ENCODE assay signal across 17 cellular contexts in the genomic region with DNA sequence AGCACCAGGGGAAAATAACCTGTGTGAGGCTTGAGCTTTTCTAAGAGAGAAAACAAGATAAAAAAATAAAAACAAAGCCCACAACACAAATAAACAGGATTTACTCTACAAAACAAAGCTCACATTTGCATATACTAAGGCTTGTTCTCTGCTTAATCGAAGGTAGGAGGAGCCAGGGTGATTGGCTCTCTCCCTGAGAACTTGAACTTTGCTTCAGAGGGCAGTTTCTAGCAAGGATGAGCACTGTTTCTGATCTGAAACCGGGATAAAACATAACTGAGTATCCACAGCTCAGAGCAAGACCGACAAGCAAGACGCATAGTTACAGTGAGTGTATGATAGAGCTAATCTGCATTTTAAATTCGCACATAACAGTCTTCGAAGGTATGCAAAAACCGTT.
DNase-seq lines count a peak whose midpoint lies in the region; ATAC-seq, FAIRE-seq and TF ChIP-seq lines count a peak whose summit lies in the region.
"Had no signal": no experiment of that assay in that cellular context is flagged by ENCODE, and none has a peak within 500 bp of the region (broad histone marks: within the 10 kb centered on the region; RNA-seq: fewer than 3 reads in every experiment).

No MANE protein-coding gene starts in this region.

- no peak overlapping the region; the same call in 1 of the 2 replicates for H2AFZ ChIP-seq in H1 (ENCODE audit: low read length)
- H2AFZ ChIP-seq: GM23248 had no signal

- peak; percentile 63 for FAIRE-seq in H1 (lab: Jason Lieb, UNC)
- FAIRE-seq in small intestine (lab: Jason Lieb, UNC): no peak
- FAIRE-seq: G401.6, GM12892, H54 had no signal

- no peaks in the 10 kb centered on the region for H3K79me2 ChIP-seq in H1 (ENCODE audit: control insufficient read depth in 1 of 2, insufficient read depth in 2 of 2, low read length in 2 of 2)

- no peak overlapping the region for H2BK120ac ChIP-seq in H1 (replicated peaks; ENCODE audit: low read depth, low read length)

- H2BK12ac ChIP-seq in H1 (ENCODE audit: low read depth, low read length): no peak overlapping the region

- no peak for TF ChIP-seq RAD21 in H1 (IDR thresholded peaks at IDR 0.05 in 1 of 2, conservative IDR thresholded peaks at IDR 0.05 in 1 of 2; ENCODE audit: low read depth in 2 of 2, low read length in 2 of 2)

- H3K9me3 ChIP-seq in H1 (ENCODE audit: insufficient read depth in 2 of 2, low read depth in 1 of 2, low read length in 1 of 2) (no peaks in the 10 kb centered on the region), right lobe of liver (no peaks in the 10 kb centered on the region), small intestine (ENCODE audit: control insufficient read depth, low read depth) (no peaks in the 10 kb centered on the region), ascending aorta (no peaks in the 10 kb centered on the region)
- H3K9me3 ChIP-seq: Caco-2 had no signal

- no peak overlapping the region for H3K4me2 ChIP-seq in H1 (ENCODE audit: insufficient read depth in 1 of 2, low read depth in 2 of 2, low read length in 2 of 2)

- H3K4me1 ChIP-seq in H1 (replicated peaks in 1 of 4; ENCODE audit: control insufficient read depth in 3 of 4, insufficient read depth in 4 of 4, low read length in 3 of 4) (peaks cover 0 to 5% (median 1%) of the 10 kb centered on the region in 4 experiments; a peak in 2 of 7 replicates), right lobe of liver (peaks cover 0 to 13% (median 0%) of the 10 kb centered on the region in 4 donors), small intestine (ENCODE audit: control insufficient read depth in 2 of 2, insufficient read depth in 1 of 2, low read depth in 1 of 2, low read length in 1 of 2) (peaks cover 0 to 5% of the 10 kb centered on the region in 2 donors), ascending aorta (no peaks in the 10 kb centered on the region)
- H3K4me1 ChIP-seq: Caco-2 had no signal

- H3K27ac ChIP-seq in H1 (ENCODE audit: low read depth, low read length) (no peak overlapping the region), right lobe of liver (no peak overlapping the region), small intestine (ENCODE audit: low read depth in 1 of 2, low read length in 1 of 2) (peak overlapping the region in 1 of 2 donors; percentile 16), ascending aorta (no peak overlapping the region)
- H3K27ac ChIP-seq: GM23248 had no signal

- no peak overlapping the region for H3K56ac ChIP-seq in H1 (replicated peaks; ENCODE audit: insufficient read length, low read depth, low read length)

- no peak overlapping the region for H2BK15ac ChIP-seq in H1 (ENCODE audit: low read length)

- H3K9ac ChIP-seq in H1 (replicated peaks in 1 of 4; ENCODE audit: extremely low read depth in 1 of 4, low read depth in 3 of 4, low read length in 3 of 4): no peak overlapping the region
- H3K9ac ChIP-seq: GM23248 had no signal

- H3K4me3 ChIP-seq in H7 (ENCODE audit: insufficient read depth, low read depth, low read length) (no peak overlapping the region), H1 (ENCODE audit: extremely low read depth in 1 of 4, insufficient read depth in 2 of 4, low read depth in 3 of 4, low read length in 4 of 4) (no peak overlapping the region), right lobe of liver (no peak overlapping the region), small intestine (ENCODE audit: low read depth in 1 of 2, low read length in 2 of 2) (no peak overlapping the region), ascending aorta (no peak overlapping the region)
- H3K4me3 ChIP-seq: GM23248 had no signal

- TF ChIP-seq POLR2A in H1 (IDR thresholded peaks at IDR 0.05; ENCODE audit: control extremely low read depth in 1 of 2, low read depth in 2 of 2, low read length in 2 of 2): no peak
- no peak for TF ChIP-seq POLR2A in right lobe of liver (IDR thresholded peaks at IDR 0.05)

- no peak overlapping the region for H3K18ac ChIP-seq in H1 (ENCODE audit: extremely low read depth, low read length)

- no peak overlapping the region for H4K8ac ChIP-seq in H1 (ENCODE audit: extremely low read depth, insufficient read depth, low read length)

- H3K23me2 ChIP-seq in H1 (ENCODE audit: low read depth, low read length): no peaks in the 10 kb centered on the region

- no peak for TF ChIP-seq EP300 in H1 (IDR thresholded peaks at IDR 0.05; ENCODE audit: borderline replicate concordance in 1 of 2, low read depth in 2 of 2, low read length in 2 of 2)

- H2AK5ac ChIP-seq in H1 (ENCODE audit: low read depth, low read length): no peak overlapping the region

- intact Hi-C loops in right lobe of liver (cut with DNase I) (no loop called here), ascending aorta (cut with DNase I) (no loop called here)

- H3K14ac ChIP-seq in H1 (ENCODE audit: insufficient read length): no peak overlapping the region

- no peaks in the 10 kb centered on the region for H3K79me1 ChIP-seq in H1 (ENCODE audit: low read depth, low read length)

- H3K27me3 ChIP-seq in H7 (ENCODE audit: control insufficient read depth, insufficient read depth, low read length) (no peaks in the 10 kb centered on the region), H1 (replicated peaks in 1 of 4; ENCODE audit: control insufficient read depth in 3 of 4, extremely low read depth in 1 of 4, insufficient read depth in 3 of 4, low read length in 3 of 4) (no peaks in the 10 kb centered on the region), right lobe of liver (no peaks in the 10 kb centered on the region), small intestine (ENCODE audit: control insufficient read depth in 2 of 2, insufficient read depth in 2 of 2, low read length in 2 of 2) (no peaks in the 10 kb centered on the region), ascending aorta (no peaks in the 10 kb centered on the region)

- H4K5ac ChIP-seq in H1 (ENCODE audit: insufficient read length, low read depth, low read length): no peak overlapping the region

- H4K91ac ChIP-seq in H1 (replicated peaks; ENCODE audit: insufficient read length, low read length): no peak overlapping the region

- TF ChIP-seq CTCF in H1 (IDR thresholded peaks at IDR 0.05; ENCODE audit: control extremely low read depth in 1 of 3, insufficient read depth in 1 of 3, low read depth in 1 of 3, low read length in 3 of 3) (no peak), right lobe of liver (IDR thresholded peaks at IDR 0.05) (no peak), ascending aorta (IDR thresholded peaks at IDR 0.05) (no peak)

- ATAC-seq in right lobe of liver: peak; percentile 64 to 86 (median 74)
- ATAC-seq in GM18502 (IDR thresholded peaks at IDR 0.05; ENCODE audit: poor library complexity, unreplicated experiment): no peak
- no peak for ATAC-seq in HG03196 (IDR thresholded peaks at IDR 0.05; ENCODE audit: unreplicated experiment)

- WGBS in H1 (ENCODE audit: extremely low coverage in 1 of 2, insufficient coverage in 1 of 2, insufficient read length in 1 of 2, insufficient replicate concordance in 2 of 2, low coverage in 1 of 2, low lambda C conversion rate in 2 of 2, missing lambda C conversion rate in 1 of 2), 2 experiments: 81% methylated on average over 7 of the region's 7 CpGs; no CpG with 5 or more reads in 1 of the 2 experiments
- 44% methylated on average over 6 of the region's 7 CpGs for WGBS in right lobe of liver (ENCODE audit: insufficient coverage, low coverage, low lambda C conversion rate, missing lambda C conversion rate)
- 57 to 74% (median 60%) methylated on average over 7 of the region's 7 CpGs for whole genome bisulfite sequencing in small intestine, 3 donors

- no peak overlapping the region for H2BK5ac ChIP-seq in H1 (ENCODE audit: low read depth, low read length)

- no peaks in the 10 kb centered on the region for H3K36me3 ChIP-seq in H7 (replicated peaks; ENCODE audit: control insufficient read depth, insufficient read depth, low read length)
- no peaks in the 10 kb centered on the region for H3K36me3 ChIP-seq in H1 (ENCODE audit: control insufficient read depth in 2 of 4, insufficient read depth in 4 of 4, low read length in 3 of 4)
- no peaks in the 10 kb centered on the region for H3K36me3 ChIP-seq in right lobe of liver
- no peaks in the 10 kb centered on the region for H3K36me3 ChIP-seq in small intestine (ENCODE audit: control insufficient read depth in 2 of 2, insufficient read depth in 2 of 2, low read length in 2 of 2)
- no peaks in the 10 kb centered on the region for H3K36me3 ChIP-seq in ascending aorta

- no peak overlapping the region for H2BK20ac ChIP-seq in H1 (ENCODE audit: low read length)

- no peak overlapping the region for H3K4ac ChIP-seq in H1 (replicated peaks; ENCODE audit: insufficient read length, low read depth, low read length)

- POLR2A ChIA-PET in H1 (lab: Charles Lee; ENCODE audit: partially characterized antibody): interaction anchor here (0.6 kb wide), 1 partner anchor 1534 kb away, joined by 5 read pairs; no protein-coding TSS in a partner anchor

- CTCF ChIA-PET in H1 (lab: Charles Lee; ENCODE audit: partially characterized antibody): interaction anchor here (0.6 to 1.2 kb wide), 4 partner anchors 12 to 1682 kb away, joined by 3 to 6 read pairs (median 4); no protein-coding TSS in a partner anchor

- H4K20me1 ChIP-seq in H1 (replicated peaks in 1 of 2; ENCODE audit: control insufficient read depth in 1 of 2, insufficient read depth in 2 of 2, low read length in 2 of 2): no peaks in the 10 kb centered on the region

- DNase-seq in H7 (peak; percentile 27), H1 (ENCODE audit: low read depth in 1 of 2, low spot score in 2 of 2) (no peak), right lobe of liver (no peak), small intestine (peak; percentile 68), ascending aorta (ENCODE audit: low spot score in 2 of 2) (no peak)
- DNase-seq: C1 segment of cervical spinal cord; Caco-2; CD4-positive, alpha-beta memory T cell; DMS153; DND-41; GM23248; HCEC 1CT had no signal

- H3K23ac ChIP-seq in H1 (ENCODE audit: insufficient read length): no peak overlapping the region

TF ChIP-seq in H1, 55 proteins besides CTCF, POLR2A, EP300 and RAD21:
- no peak for TF ChIP-seq JUND (IDR thresholded peaks at IDR 0.05; ENCODE audit: low read length)
- TF ChIP-seq RXRA (IDR thresholded peaks at IDR 0.05; ENCODE audit: insufficient read depth, low read depth, low read length): no peak
- TF ChIP-seq SP2 (IDR thresholded peaks at IDR 0.05; ENCODE audit: low read length): no peak
- TF ChIP-seq CHD1 (IDR thresholded peaks at IDR 0.05; ENCODE audit: low read depth, low read length): no peak

Comparison
In these comparisons a context has a peak if more than half of its experiments do, and no peak if none do; other contexts are left out.
1. DNase-seq: peak in H7 (single experiment) and small intestine (single experiment); none in H1 (0 of 2), right lobe of liver (0 of 3) and ascending aorta (0 of 2).
2. ATAC-seq: peak in right lobe of liver (4 of 4); none in GM18502 (single experiment) and HG03196 (single experiment).